Comparison of ENCODE assay signal across 17 cellular contexts in genomic region chr3:44661189-44661588, GRCh38. TPM values are rescaled to one million over a fixed set of nuclear protein-coding genes. Genes with fewer than 3 reads are reported as not detected.
DNase-seq lines count a peak whose midpoint lies in the region; ATAC-seq and TF ChIP-seq lines count a peak whose summit lies in the region.
"Had no signal": no experiment of that assay in that cellular context is flagged by ENCODE, and none has a peak within 500 bp of the region (broad histone marks: within the 10 kb centered on the region; RNA-seq: fewer than 3 reads in every experiment).

No MANE protein-coding gene starts in this region.

- H3K4me1 Mint-ChIP-seq in neural crest cell: no peaks in the 10 kb centered on the region
- no peaks in the 10 kb centered on the region for H3K4me1 Mint-ChIP-seq in stimulated activated memory B cell treated with anti-CD40 and anti-IgM and Interleukin-4, amounts not matched to agents 10 μg/mL and 1 μg/mL and 100 μg/mL, for 72 hours
- H3K4me1 Mint-ChIP-seq: CD14-positive monocyte had no signal

- no peaks in the 10 kb centered on the region for H3K4me1 ChIP-seq in tibial nerve

- no peak for TF ChIP-seq EP300 in tibial nerve (IDR thresholded peaks at IDR 0.05)

- DNase-seq in GM12864 (ENCODE audit: low read depth): no peak
- DNase-seq in cardiac fibroblast (ENCODE audit: low read depth in 2 of 2): no peak
- DNase-seq in neural crest cell (ENCODE audit: low read depth, low spot score): no peak
- DNase-seq in tibial nerve (ENCODE audit: low spot score in 2 of 2): no peak
- DNase-seq: activated CD4-positive, alpha-beta T cell treated with anti-CD3 and anti-CD28 coated beads, Interleukin-2, amount 50 U/mL, for 4 hours; activated T-cell treated with anti-CD3 and anti-CD28 coated beads, Interleukin-2, amount 50 U/mL, for 48 hours; kidney; NCI-H2107; SIG-M5; small intestine; stimulated activated naive CD4-positive, alpha-beta T cell treated with Interleukin-2 at 50 U/mL for 16 hours; T-helper 9 cell had no signal

- peaks cover 14% of the 10 kb centered on the region for H3K9me3 Mint-ChIP-seq in neural crest cell
- peaks cover 28% of the 10 kb centered on the region for H3K9me3 Mint-ChIP-seq in stimulated activated memory B cell treated with anti-CD40 and anti-IgM and Interleukin-4, amounts not matched to agents 10 μg/mL and 1 μg/mL and 100 μg/mL, for 72 hours

- H3K36me3 ChIP-seq in tibial nerve: peaks cover 0 to 78% (median 31%) of the 10 kb centered on the region in 3 donors

- no peaks in the 10 kb centered on the region for H3K27me3 ChIP-seq in tibial nerve

- no peaks in the 10 kb centered on the region for H3K27me3 Mint-ChIP-seq in neural crest cell (ENCODE audit: low read depth)
- no peaks in the 10 kb centered on the region for H3K27me3 Mint-ChIP-seq in stimulated activated memory B cell treated with anti-CD40 and anti-IgM and Interleukin-4, amounts not matched to agents 10 μg/mL and 1 μg/mL and 100 μg/mL, for 72 hours

- ATAC-seq in stimulated activated memory B cell treated with anti-CD40 and anti-IgM and Interleukin-4, amounts not matched to agents 10 μg/mL and 1 μg/mL and 100 μg/mL, for 72 hours: no peak
- ATAC-seq in GM18873 (IDR thresholded peaks at IDR 0.05; ENCODE audit: low FRiP score, unreplicated experiment): no peak

- H3K4me3 ChIP-seq in GM12864 (ENCODE audit: low read depth, low read length) (no peak overlapping the region), cardiac fibroblast (replicated peaks in 1 of 2; ENCODE audit: low read depth in 2 of 2, low read length in 2 of 2) (no peak overlapping the region), tibial nerve (no peak overlapping the region)

- peaks cover 0 to 88% (median 11%) of the 10 kb centered on the region in 4 donors for H3K9me3 ChIP-seq in tibial nerve

- no peak overlapping the region for H3K27ac ChIP-seq in tibial nerve

- TF ChIP-seq CTCF in GM12864 (IDR thresholded peaks at IDR 0.05; ENCODE audit: low read depth, low read length, missing control alignments) (peak; percentile 47), LNCAP (IDR thresholded peaks at IDR 0.05) (peak; percentile 10; the same call in 1 of the 2 replicates), cardiac fibroblast (IDR thresholded peaks at IDR 0.05; ENCODE audit: low read depth, low read length) (peak; percentile 50), neural crest cell (conservative IDR thresholded peaks at IDR 0.05) (peak; percentile 52), tibial nerve (IDR thresholded peaks at IDR 0.05) (no peak)

- H3K36me3 Mint-ChIP-seq in neural crest cell (ENCODE audit: low read depth): peaks cover 82% of the 10 kb centered on the region
- peaks cover 79% of the 10 kb centered on the region for H3K36me3 Mint-ChIP-seq in stimulated activated memory B cell treated with anti-CD40 and anti-IgM and Interleukin-4, amounts not matched to agents 10 μg/mL and 1 μg/mL and 100 μg/mL, for 72 hours

- no peak overlapping the region for H3K27ac Mint-ChIP-seq in neural crest cell (ENCODE audit: unreplicated experiment)
- no peak overlapping the region for H3K27ac Mint-ChIP-seq in stimulated activated memory B cell treated with anti-CD40 and anti-IgM and Interleukin-4, amounts not matched to agents 10 μg/mL and 1 μg/mL and 100 μg/mL, for 72 hours
- H3K27ac Mint-ChIP-seq: CD14-positive monocyte had no signal

- no peak for TF ChIP-seq POLR2A in tibial nerve (IDR thresholded peaks at IDR 0.05)

- 96 to 98% methylated on average over 2 of the region's 2 CpGs for WGBS in tibial nerve, 2 donors

- no peak overlapping the region for H3K4me3 Mint-ChIP-seq in neural crest cell
- no peak overlapping the region for H3K4me3 Mint-ChIP-seq in stimulated activated memory B cell treated with anti-CD40 and anti-IgM and Interleukin-4, amounts not matched to agents 10 μg/mL and 1 μg/mL and 100 μg/mL, for 72 hours
- H3K4me3 Mint-ChIP-seq: CD14-positive monocyte; central memory CD8-positive, alpha-beta T cell had no signal

RNA-seq across cellular contexts. Expression of gene ZNF35, which starts 12.7 kb away (rescaled TPM):
- total RNA-seq in neural crest cell (23.0 and 24.5 TPM in 2 replicates), tibial nerve (10 to 100 TPM; 11.9 to 25.1 (median 16.5) TPM)

RNA-seq across cellular contexts. Expression of gene ZNF197, which starts 36.4 kb away (rescaled TPM):
- total RNA-seq in neural crest cell (47.4 and 48.4 TPM in 2 replicates), tibial nerve (10 to 100 TPM; 20.1 to 27.5 (median 21.6) TPM)

RNA-seq across cellular contexts. Expression of gene ZNF502, which starts 51.3 kb away (rescaled TPM):
- not detected in 2 replicates for total RNA-seq in neural crest cell
- 1 to 10 TPM; 3.7 to 8.1 (median 6.1) TPM for total RNA-seq in tibial nerve

Comparison
In these comparisons a context has a peak if more than half of its experiments do, and no peak if none do; other contexts are left out.
1. CTCF ChIP-seq: peak in GM12864 (single experiment), LNCAP (single experiment), cardiac fibroblast (single experiment) and neural crest cell (single experiment); none in tibial nerve (0 of 5).